In the genomic region with DNA sequence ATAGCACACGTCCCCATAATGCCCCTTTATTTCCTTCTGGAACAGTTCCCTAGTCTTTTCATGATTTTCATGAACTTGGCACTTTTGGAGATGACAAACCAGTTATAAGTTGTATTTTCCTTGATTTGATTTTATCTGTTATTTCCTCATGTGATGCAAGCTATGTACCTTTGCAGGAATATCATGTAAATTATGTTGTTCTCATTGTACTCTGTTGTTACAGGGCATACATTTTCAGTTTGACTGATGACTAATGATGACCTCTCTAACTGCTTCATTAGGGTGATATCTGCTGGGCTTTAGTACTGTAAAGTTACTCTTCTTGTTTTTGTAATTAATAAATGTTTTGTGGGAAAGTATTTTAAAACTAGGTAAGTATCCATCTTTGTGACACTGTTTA, we compare ENCODE assay signal across 11 cellular contexts.
"Had no signal": no experiment of that assay in that cellular context is flagged by ENCODE, and none has a peak within 500 bp of the region (broad histone marks: within the 10 kb centered on the region; RNA-seq: fewer than 3 reads in every experiment).

No MANE protein-coding gene starts in this region.

- H3K27ac Mint-ChIP-seq: activated naive CD4-positive, alpha-beta T cell treated with anti-CD3 and anti-CD28 coated beads, Interleukin-2, amount 10 ng/mL, durations not matched to agents 7 days and 5 days; T-helper 1 cell treated with Interleukin-12 subunit alpha and Interleukin-12 subunit beta and Interleukin-4 antibody, amounts not matched to agents 30 μg/mL and 1 μg/mL, for 36 hours had no signal

- H3K27ac ChIP-seq: gastrocnemius medialis, parathyroid adenoma had no signal

- H3K9ac ChIP-seq: parathyroid adenoma had no signal

- H3K9me3 Mint-ChIP-seq: activated T-helper 17 cell treated with anti-CD3 and anti-CD28 coated beads, Interleukin-2, amount 50 U/mL, for 72 hours had no signal

- ATAC-seq: gastrocnemius medialis had no signal

- H3K9me3 ChIP-seq: gastrocnemius medialis had no signal

- DNase-seq: activated CD4-positive, alpha-beta T cell treated with anti-CD3 and anti-CD28 coated beads, Interleukin-2, amount 50 U/mL, for 1 hour; activated naive CD4-positive, alpha-beta T cell treated with anti-CD3 and anti-CD28 coated beads, Interleukin-2, amount 10 ng/mL, durations not matched to agents 7 days and 5 days; activated T-cell treated with anti-CD3 and anti-CD28 coated beads for 4 hours; gastrocnemius medialis; kidney glomerular epithelial cell; stimulated activated CD4-positive, alpha-beta T cell treated with anti-CD3 and anti-CD28 coated beads, Interleukin-15, amount 100 ng/mL, for 24 hours; stimulated activated CD4-positive, alpha-beta T cell treated with anti-CD3 and anti-CD28 coated beads, Interleukin-4, amount 100 ng/mL, for 4 hours had no signal

- H3K27me3 Mint-ChIP-seq: activated naive CD4-positive, alpha-beta T cell treated with anti-CD3 and anti-CD28 coated beads, Interleukin-2, amount 10 ng/mL, durations not matched to agents 7 days and 5 days; activated T-helper 17 cell treated with anti-CD3 and anti-CD28 coated beads, Interleukin-2, amount 50 U/mL, for 72 hours had no signal

- H3K4me3 Mint-ChIP-seq: activated naive CD4-positive, alpha-beta T cell treated with anti-CD3 and anti-CD28 coated beads, Interleukin-2, amount 10 ng/mL, durations not matched to agents 7 days and 5 days; activated T-helper 17 cell treated with anti-CD3 and anti-CD28 coated beads, Interleukin-2, amount 50 U/mL, for 72 hours; neural crest cell; T-helper 1 cell treated with Interleukin-12 subunit alpha and Interleukin-12 subunit beta and Interleukin-4 antibody, amounts not matched to agents 30 μg/mL and 1 μg/mL, for 36 hours had no signal

- H3K36me3 ChIP-seq: gastrocnemius medialis had no signal

- H3K4me3 ChIP-seq: gastrocnemius medialis had no signal

- H3K27me3 ChIP-seq: gastrocnemius medialis had no signal

- H3K4me1 ChIP-seq: parathyroid adenoma had no signal

- H2AFZ ChIP-seq: parathyroid adenoma had no signal
